In the genomic region with DNA sequence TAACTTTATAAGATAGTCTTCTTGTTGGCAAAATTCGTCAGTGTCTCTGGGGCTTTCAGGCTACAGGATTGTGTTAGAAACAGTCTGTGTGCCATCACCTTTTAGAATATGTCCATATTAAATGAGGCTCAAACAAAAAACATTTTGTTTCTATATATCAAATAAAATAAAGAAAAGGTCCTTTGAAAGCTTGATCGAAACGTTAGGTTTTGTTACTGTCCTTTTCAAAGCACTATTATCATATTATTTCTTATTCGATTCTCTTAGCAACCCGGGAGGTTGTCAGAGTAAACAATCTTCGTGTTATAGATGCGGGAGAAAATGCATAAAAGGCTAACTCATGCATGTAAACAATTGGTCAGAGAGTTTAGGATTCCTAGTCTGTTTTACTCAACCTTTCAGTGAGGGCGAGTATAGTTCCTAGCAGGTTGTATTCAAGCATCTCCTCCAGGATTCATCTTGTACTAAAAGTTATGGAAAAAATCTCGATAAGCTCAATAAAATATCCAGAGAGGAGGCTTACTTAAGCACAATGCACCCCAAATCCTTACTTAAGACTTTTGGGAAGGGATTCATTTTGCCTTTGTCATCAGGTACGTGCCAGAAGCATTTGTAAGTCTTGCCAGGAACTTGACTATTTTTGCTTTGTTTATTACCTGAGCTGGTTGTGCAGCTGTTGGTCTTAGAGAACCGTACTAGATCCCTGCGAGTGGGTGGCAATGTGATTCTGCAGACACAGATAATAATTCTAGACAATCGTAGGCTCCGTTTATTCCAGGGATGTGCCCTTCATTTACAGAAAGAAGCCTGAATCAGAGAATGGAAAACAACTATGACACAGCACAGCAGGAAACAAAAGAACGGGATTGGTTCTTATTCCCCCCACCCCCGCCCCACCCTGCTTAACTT, we compare ENCODE assay signal across 2 cellular contexts.
TF ChIP-seq lines count a peak whose summit lies in the region.

No MANE protein-coding gene starts in this region.

TF ChIP-seq in HEK293, 187 proteins besides CTCF, POLR2A, EP300 and RAD21 (continued from another document):
- TF ChIP-seq, protein P1, sequence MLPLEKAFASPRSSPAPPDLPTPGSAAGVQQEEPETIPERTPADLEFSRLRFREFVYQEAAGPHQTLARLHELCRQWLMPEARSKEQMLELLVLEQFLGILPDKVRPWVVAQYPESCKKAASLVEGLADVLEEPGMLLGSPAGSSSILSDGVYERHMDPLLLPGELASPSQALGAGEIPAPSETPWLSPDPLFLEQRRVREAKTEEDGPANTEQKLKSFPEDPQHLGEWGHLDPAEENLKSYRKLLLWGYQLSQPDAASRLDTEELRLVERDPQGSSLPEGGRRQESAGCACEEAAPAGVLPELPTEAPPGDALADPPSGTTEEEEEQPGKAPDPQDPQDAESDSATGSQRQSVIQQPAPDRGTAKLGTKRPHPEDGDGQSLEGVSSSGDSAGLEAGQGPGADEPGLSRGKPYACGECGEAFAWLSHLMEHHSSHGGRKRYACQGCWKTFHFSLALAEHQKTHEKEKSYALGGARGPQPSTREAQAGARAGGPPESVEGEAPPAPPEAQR (tag by site-specific recombination; IDR thresholded peaks at IDR 0.05) = no peak

TF ChIP-seq in HepG2, 621 proteins besides CTCF, POLR2A, EP300 and RAD21 (continued from another document):
- TF ChIP-seq, protein P2, sequence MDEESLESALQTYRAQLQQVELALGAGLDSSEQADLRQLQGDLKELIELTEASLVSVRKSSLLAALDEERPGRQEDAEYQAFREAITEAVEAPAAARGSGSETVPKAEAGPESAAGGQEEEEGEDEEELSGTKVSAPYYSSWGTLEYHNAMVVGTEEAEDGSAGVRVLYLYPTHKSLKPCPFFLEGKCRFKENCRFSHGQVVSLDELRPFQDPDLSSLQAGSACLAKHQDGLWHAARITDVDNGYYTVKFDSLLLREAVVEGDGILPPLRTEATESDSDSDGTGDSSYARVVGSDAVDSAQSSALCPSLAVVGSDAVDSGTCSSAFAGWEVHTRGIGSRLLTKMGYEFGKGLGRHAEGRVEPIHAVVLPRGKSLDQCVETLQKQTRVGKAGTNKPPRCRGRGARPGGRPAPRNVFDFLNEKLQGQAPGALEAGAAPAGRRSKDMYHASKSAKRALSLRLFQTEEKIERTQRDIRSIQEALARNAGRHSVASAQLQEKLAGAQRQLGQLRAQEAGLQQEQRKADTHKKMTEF (CRISPR knock-in tag; IDR thresholded peaks at IDR 0.05) = peak; percentile 17; the same call in 1 of the 2 replicates
- TF ChIP-seq, protein P3, sequence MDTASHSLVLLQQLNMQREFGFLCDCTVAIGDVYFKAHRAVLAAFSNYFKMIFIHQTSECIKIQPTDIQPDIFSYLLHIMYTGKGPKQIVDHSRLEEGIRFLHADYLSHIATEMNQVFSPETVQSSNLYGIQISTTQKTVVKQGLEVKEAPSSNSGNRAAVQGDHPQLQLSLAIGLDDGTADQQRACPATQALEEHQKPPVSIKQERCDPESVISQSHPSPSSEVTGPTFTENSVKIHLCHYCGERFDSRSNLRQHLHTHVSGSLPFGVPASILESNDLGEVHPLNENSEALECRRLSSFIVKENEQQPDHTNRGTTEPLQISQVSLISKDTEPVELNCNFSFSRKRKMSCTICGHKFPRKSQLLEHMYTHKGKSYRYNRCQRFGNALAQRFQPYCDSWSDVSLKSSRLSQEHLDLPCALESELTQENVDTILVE (CRISPR knock-in tag; IDR thresholded peaks at IDR 0.05) = 0 out of 2 replicates have a peak, but pooled peaks have one; percentile 27
- TF ChIP-seq SNAPC2 (CRISPR knock-in tag; IDR thresholded peaks at IDR 0.05) (peak; percentile 61; the same call in 1 of the 2 replicates), PHF20 (CRISPR knock-in tag; IDR thresholded peaks at IDR 0.05) (no peak), MIER3 (CRISPR knock-in tag; IDR thresholded peaks at IDR 0.05; ENCODE audit: borderline replicate concordance) (0 out of 2 replicates have a peak, but pooled peaks have one; percentile 39), HMG20B (CRISPR knock-in tag; conservative IDR thresholded peaks at IDR 0.05) (no peak), YEATS2 (CRISPR knock-in tag; IDR thresholded peaks at IDR 0.05; ENCODE audit: borderline replicate concordance) (0 out of 2 replicates have a peak, but pooled peaks have one; percentile 20), FOXP4 (CRISPR knock-in tag; IDR thresholded peaks at IDR 0.05) (0 out of 2 replicates have a peak, but pooled peaks have one; percentile 27), SOX5 (CRISPR knock-in tag; IDR thresholded peaks at IDR 0.05; ENCODE audit: borderline replicate concordance) (0 out of 2 replicates have a peak, but pooled peaks have one; percentile 19), CHD4 (IDR thresholded peaks at IDR 0.05; ENCODE audit: borderline replicate concordance, low read length) (0 out of 2 replicates have a peak, but pooled peaks have one; percentile 23), FOXA3 (CRISPR knock-in tag; IDR thresholded peaks at IDR 0.05) (0 out of 2 replicates have a peak, but pooled peaks have one; percentile 10), MED1 (CRISPR knock-in tag; IDR thresholded peaks at IDR 0.05) (0 out of 2 replicates have a peak, but pooled peaks have one; percentile 12), GATAD1 (CRISPR knock-in tag; IDR thresholded peaks at IDR 0.05) (0 out of 2 replicates have a peak, but pooled peaks have one; percentile 12), ASH2L (IDR thresholded peaks at IDR 0.05; ENCODE audit: insufficient read length, low read depth, low read length) (peak; percentile 37), ELF1 (CRISPR knock-in tag; IDR thresholded peaks at IDR 0.05) (0 out of 2 replicates have a peak, but pooled peaks have one; percentile 11), NR3C1 (CRISPR knock-in tag; IDR thresholded peaks at IDR 0.05) (no peak), CREM (IDR thresholded peaks at IDR 0.05) (peak; percentile 23; the same call in 1 of the 2 replicates), CREM (CRISPR knock-in tag; IDR thresholded peaks at IDR 0.05) (no peak)
- TF ChIP-seq, protein P4, sequence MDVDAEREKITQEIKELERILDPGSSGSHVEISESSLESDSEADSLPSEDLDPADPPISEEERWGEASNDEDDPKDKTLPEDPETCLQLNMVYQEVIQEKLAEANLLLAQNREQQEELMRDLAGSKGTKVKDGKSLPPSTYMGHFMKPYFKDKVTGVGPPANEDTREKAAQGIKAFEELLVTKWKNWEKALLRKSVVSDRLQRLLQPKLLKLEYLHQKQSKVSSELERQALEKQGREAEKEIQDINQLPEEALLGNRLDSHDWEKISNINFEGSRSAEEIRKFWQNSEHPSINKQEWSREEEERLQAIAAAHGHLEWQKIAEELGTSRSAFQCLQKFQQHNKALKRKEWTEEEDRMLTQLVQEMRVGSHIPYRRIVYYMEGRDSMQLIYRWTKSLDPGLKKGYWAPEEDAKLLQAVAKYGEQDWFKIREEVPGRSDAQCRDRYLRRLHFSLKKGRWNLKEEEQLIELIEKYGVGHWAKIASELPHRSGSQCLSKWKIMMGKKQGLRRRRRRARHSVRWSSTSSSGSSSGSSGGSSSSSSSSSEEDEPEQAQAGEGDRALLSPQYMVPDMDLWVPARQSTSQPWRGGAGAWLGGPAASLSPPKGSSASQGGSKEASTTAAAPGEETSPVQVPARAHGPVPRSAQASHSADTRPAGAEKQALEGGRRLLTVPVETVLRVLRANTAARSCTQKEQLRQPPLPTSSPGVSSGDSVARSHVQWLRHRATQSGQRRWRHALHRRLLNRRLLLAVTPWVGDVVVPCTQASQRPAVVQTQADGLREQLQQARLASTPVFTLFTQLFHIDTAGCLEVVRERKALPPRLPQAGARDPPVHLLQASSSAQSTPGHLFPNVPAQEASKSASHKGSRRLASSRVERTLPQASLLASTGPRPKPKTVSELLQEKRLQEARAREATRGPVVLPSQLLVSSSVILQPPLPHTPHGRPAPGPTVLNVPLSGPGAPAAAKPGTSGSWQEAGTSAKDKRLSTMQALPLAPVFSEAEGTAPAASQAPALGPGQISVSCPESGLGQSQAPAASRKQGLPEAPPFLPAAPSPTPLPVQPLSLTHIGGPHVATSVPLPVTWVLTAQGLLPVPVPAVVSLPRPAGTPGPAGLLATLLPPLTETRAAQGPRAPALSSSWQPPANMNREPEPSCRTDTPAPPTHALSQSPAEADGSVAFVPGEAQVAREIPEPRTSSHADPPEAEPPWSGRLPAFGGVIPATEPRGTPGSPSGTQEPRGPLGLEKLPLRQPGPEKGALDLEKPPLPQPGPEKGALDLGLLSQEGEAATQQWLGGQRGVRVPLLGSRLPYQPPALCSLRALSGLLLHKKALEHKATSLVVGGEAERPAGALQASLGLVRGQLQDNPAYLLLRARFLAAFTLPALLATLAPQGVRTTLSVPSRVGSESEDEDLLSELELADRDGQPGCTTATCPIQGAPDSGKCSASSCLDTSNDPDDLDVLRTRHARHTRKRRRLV (CRISPR knock-in tag; IDR thresholded peaks at IDR 0.05) = peak; percentile 91
- TF ChIP-seq, protein P5, sequence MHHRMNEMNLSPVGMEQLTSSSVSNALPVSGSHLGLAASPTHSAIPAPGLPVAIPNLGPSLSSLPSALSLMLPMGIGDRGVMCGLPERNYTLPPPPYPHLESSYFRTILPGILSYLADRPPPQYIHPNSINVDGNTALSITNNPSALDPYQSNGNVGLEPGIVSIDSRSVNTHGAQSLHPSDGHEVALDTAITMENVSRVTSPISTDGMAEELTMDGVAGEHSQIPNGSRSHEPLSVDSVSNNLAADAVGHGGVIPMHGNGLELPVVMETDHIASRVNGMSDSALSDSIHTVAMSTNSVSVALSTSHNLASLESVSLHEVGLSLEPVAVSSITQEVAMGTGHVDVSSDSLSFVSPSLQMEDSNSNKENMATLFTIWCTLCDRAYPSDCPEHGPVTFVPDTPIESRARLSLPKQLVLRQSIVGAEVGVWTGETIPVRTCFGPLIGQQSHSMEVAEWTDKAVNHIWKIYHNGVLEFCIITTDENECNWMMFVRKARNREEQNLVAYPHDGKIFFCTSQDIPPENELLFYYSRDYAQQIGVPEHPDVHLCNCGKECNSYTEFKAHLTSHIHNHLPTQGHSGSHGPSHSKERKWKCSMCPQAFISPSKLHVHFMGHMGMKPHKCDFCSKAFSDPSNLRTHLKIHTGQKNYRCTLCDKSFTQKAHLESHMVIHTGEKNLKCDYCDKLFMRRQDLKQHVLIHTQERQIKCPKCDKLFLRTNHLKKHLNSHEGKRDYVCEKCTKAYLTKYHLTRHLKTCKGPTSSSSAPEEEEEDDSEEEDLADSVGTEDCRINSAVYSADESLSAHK (CRISPR knock-in tag; IDR thresholded peaks at IDR 0.05; ENCODE audit: borderline replicate concordance) = no peak
- TF ChIP-seq, protein P6, sequence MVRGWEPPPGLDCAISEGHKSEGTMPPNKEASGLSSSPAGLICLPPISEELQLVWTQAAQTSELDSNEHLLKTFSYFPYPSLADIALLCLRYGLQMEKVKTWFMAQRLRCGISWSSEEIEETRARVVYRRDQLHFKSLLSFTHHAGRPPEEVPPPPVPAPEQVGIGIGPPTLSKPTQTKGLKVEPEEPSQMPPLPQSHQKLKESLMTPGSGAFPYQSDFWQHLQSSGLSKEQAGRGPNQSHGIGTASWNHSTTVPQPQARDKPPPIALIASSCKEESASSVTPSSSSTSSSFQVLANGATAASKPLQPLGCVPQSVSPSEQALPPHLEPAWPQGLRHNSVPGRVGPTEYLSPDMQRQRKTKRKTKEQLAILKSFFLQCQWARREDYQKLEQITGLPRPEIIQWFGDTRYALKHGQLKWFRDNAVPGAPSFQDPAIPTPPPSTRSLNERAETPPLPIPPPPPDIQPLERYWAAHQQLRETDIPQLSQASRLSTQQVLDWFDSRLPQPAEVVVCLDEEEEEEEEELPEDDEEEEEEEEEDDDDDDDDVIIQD (CRISPR knock-in tag; IDR thresholded peaks at IDR 0.05; ENCODE audit: low read depth) = peak; percentile 46
- TF ChIP-seq, protein P7, sequence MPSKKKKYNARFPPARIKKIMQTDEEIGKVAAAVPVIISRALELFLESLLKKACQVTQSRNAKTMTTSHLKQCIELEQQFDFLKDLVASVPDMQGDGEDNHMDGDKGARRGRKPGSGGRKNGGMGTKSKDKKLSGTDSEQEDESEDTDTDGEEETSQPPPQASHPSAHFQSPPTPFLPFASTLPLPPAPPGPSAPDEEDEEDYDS (CRISPR knock-in tag; IDR thresholded peaks at IDR 0.05) = 0 out of 2 replicates have a peak, but pooled peaks have one; percentile 14
